In the genomic region with DNA sequence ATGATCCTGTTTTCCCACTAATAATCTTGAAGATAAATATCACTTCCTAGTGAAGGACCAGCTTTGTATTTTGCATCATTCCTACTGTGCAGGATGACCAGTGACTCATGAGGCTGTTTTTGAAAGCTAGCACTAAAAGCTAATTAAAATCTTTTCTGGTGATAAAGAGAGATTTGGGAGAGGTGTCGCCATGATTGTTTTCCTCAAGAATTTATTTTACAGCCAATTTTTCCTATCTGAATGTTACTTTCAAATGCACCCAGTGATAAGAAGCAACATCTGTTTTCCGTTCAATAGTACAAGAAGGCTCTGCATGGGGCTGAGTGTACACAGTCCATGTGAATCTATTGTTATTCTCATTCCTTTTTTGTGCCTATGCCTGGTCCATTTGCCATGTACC, we compare ENCODE assay signal across 15 cellular contexts. TPM values are rescaled to one million over a fixed set of nuclear protein-coding genes. Genes with fewer than 3 reads are reported as not detected.
"Had no signal": no experiment of that assay in that cellular context is flagged by ENCODE, and none has a peak within 500 bp of the region (broad histone marks: within the 10 kb centered on the region; RNA-seq: fewer than 3 reads in every experiment).

No MANE protein-coding gene starts in this region.

- H3K27me3 ChIP-seq: ascending aorta, colonic mucosa, gastroesophageal sphincter, thyroid gland had no signal

- H3K36me3 ChIP-seq: ascending aorta, colonic mucosa, thyroid gland had no signal

- H3K9me3 ChIP-seq: ascending aorta, colonic mucosa, gastroesophageal sphincter, left ventricle myocardium inferior, thyroid gland had no signal

- H3K4me1 Mint-ChIP-seq: memory B cell had no signal

- ATAC-seq: activated CD8-positive, alpha-beta T cell treated with anti-CD3 and anti-CD28 coated beads for 36 hours; gastroesophageal sphincter had no signal

- DNase-seq: activated CD4-positive, alpha-beta T cell treated with anti-CD3 and anti-CD28 coated beads for 4 hours; activated CD8-positive, alpha-beta memory T cell treated with anti-CD3 and anti-CD28 coated beads, Interleukin-2, amount 50 U/mL, for 4 hours; activated CD8-positive, alpha-beta T cell treated with anti-CD3 and anti-CD28 coated beads for 36 hours; colonic mucosa; effector CD4-positive, alpha-beta T cell; left ventricle myocardium inferior; nucleus accumbens; stimulated activated CD4-positive, alpha-beta T cell treated with anti-CD3 and anti-CD28 coated beads, Interleukin-4, amount 100 ng/mL, for 24 hours; T-helper 1 cell; thyroid gland; WERI-Rb-1 had no signal

- H3K4me3 Mint-ChIP-seq: activated CD8-positive, alpha-beta T cell treated with anti-CD3 and anti-CD28 coated beads for 36 hours; memory B cell; stimulated activated naive CD8-positive, alpha-beta T cell treated with anti-CD3 and anti-CD28 coated beads, Interleukin-15, Interleukin-2, amounts not matched to agents 100 ng/mL and 50 ng/mL, for 24 hours had no signal

- H3K4me3 ChIP-seq: ascending aorta, colonic mucosa, gastroesophageal sphincter, left ventricle myocardium inferior, thyroid gland had no signal

- H3K27ac Mint-ChIP-seq: activated CD8-positive, alpha-beta T cell treated with anti-CD3 and anti-CD28 coated beads for 36 hours; memory B cell; stimulated activated naive CD8-positive, alpha-beta T cell treated with anti-CD3 and anti-CD28 coated beads, Interleukin-15, Interleukin-2, amounts not matched to agents 100 ng/mL and 50 ng/mL, for 24 hours had no signal

- H3K36me3 Mint-ChIP-seq: memory B cell had no signal

- H3K9me3 Mint-ChIP-seq: activated CD8-positive, alpha-beta T cell treated with anti-CD3 and anti-CD28 coated beads for 36 hours; memory B cell; stimulated activated naive CD8-positive, alpha-beta T cell treated with anti-CD3 and anti-CD28 coated beads, Interleukin-15, Interleukin-2, amounts not matched to agents 100 ng/mL and 50 ng/mL, for 24 hours had no signal

- H3K27ac ChIP-seq: ascending aorta, colonic mucosa, left ventricle myocardium inferior, thyroid gland, WERI-Rb-1 had no signal

- H3K4me1 ChIP-seq: colonic mucosa, thyroid gland had no signal

RNA-seq across cellular contexts. Expression of a gene that starts 28.3 kb away (rescaled TPM):
- total RNA-seq: activated CD8-positive, alpha-beta T cell treated with anti-CD3 and anti-CD28 coated beads for 36 hours had no signal
